11 cellular contexts compared by ENCODE assay signal in the genomic region with DNA sequence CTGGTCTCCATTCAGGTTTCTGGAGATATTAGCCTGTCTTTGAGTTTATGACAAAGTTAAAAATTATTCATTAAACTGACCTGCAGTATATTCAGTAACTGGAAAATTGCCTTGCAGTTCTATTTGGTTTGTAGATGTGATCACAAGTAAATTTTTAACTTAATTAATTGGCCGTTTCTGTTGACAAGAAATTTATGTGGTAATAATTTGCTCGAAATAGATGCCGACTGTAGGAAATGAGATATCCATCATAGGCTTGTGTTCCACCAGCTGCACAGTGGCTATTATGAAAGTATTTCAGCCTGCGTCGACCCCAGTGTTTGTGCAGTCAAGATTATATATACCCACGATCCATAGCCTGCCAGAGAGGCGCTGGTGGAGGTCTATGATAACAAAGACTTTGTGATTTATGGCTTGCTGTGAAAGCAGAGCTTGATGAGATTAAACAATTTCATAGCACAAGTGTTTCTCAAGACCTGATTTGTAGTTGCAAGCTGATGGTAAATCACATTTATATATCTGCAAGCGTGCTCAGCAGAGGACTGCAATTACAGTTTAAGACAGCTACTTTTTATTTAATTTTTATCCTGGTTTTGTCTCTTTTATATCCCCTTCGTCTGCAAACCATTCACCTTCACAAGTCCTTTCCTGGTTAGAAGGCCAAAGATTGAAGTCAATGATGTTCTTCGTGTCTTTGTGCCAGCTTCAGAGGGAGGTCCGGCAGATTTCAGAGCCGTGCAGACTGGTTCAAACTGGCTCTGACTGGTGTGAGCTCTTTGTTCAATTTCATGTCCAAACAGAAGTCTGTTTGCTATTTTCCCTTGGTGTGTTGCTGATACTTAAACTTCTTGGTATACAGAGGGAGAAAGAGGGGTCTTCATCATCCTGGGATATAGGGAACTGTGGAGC.
DNase-seq lines count a peak whose midpoint lies in the region; ATAC-seq and TF ChIP-seq lines count a peak whose summit lies in the region.
"Had no signal": no experiment of that assay in that cellular context is flagged by ENCODE, and none has a peak within 500 bp of the region (broad histone marks: within the 10 kb centered on the region; RNA-seq: fewer than 3 reads in every experiment).

No MANE protein-coding gene starts in this region.

- peak overlapping the region; percentile 64 for H3K27ac Mint-ChIP-seq in mesothelial cell of epicardium
- H3K27ac Mint-ChIP-seq in effector memory CD8-positive, alpha-beta T cell = no peak overlapping the region
- no peak overlapping the region for H3K27ac Mint-ChIP-seq in glutamatergic neuron (ENCODE audit: unreplicated experiment)

- H3K4me3 Mint-ChIP-seq in mesothelial cell of epicardium (no peak overlapping the region), glutamatergic neuron (ENCODE audit: unreplicated experiment) (no peak overlapping the region)
- H3K4me3 Mint-ChIP-seq in effector memory CD8-positive, alpha-beta T cell = no peak overlapping the region
- H3K4me3 Mint-ChIP-seq: naive B cell had no signal

- H3K36me3 Mint-ChIP-seq in mesothelial cell of epicardium (peaks cover 8% of the 10 kb centered on the region), glutamatergic neuron (ENCODE audit: unreplicated experiment) (peaks cover 9% of the 10 kb centered on the region)
- no peaks in the 10 kb centered on the region for H3K36me3 Mint-ChIP-seq in effector memory CD8-positive, alpha-beta T cell (ENCODE audit: insufficient read depth)

- H3K27me3 Mint-ChIP-seq in mesothelial cell of epicardium (ENCODE audit: low read depth) = peaks cover 56% of the 10 kb centered on the region
- no peaks in the 10 kb centered on the region for H3K27me3 Mint-ChIP-seq in effector memory CD8-positive, alpha-beta T cell
- no peaks in the 10 kb centered on the region for H3K27me3 Mint-ChIP-seq in glutamatergic neuron (ENCODE audit: unreplicated experiment)

- H3K9me3 Mint-ChIP-seq in mesothelial cell of epicardium (peaks cover 14% of the 10 kb centered on the region), glutamatergic neuron (ENCODE audit: unreplicated experiment) (peaks cover 3% of the 10 kb centered on the region)
- H3K9me3 Mint-ChIP-seq in effector memory CD8-positive, alpha-beta T cell = peaks cover 3 to 33% of the 10 kb centered on the region in 2 donors

- TF ChIP-seq CTCF in AG10803 (conservative IDR thresholded peaks at IDR 0.05; ENCODE audit: low read length) (no peak), mesothelial cell of epicardium (IDR thresholded peaks at IDR 0.05; ENCODE audit: unreplicated experiment) (no peak), glutamatergic neuron (IDR thresholded peaks at IDR 0.05; ENCODE audit: partially characterized antibody, unreplicated experiment) (no peak)

- no peak overlapping the region for H3K4me3 ChIP-seq in AG10803 (ENCODE audit: low read length)
- H3K4me3 ChIP-seq: BLaER1 treated with 17β-estradiol and CSF1 and Interleukin-3, amounts not matched to agents 10 nM and 100 nM; Peyer's patch had no signal

- DNase-seq in AG10803 (ENCODE audit: low read depth) (peak; percentile 28), NCI-H128 (lab: John Stamatoyannopoulos, UW; ENCODE audit: unreplicated experiment) (peak; percentile 4), UCSD-AML1 (lab: John Stamatoyannopoulos, UW; ENCODE audit: unreplicated experiment) (peak; percentile 41), mesothelial cell of epicardium (ENCODE audit: low spot score in 2 of 2, unreplicated experiment in 2 of 2) (no peak), glutamatergic neuron (no peak)
- DNase-seq in effector memory CD8-positive, alpha-beta T cell = no peak
- DNase-seq: naive B cell, Peyer's patch had no signal

- peaks cover 28% of the 10 kb centered on the region for H3K4me1 Mint-ChIP-seq in mesothelial cell of epicardium
- no peaks in the 10 kb centered on the region for H3K4me1 Mint-ChIP-seq in effector memory CD8-positive, alpha-beta T cell (ENCODE audit: low read depth in 2 of 2)
- H3K4me1 Mint-ChIP-seq in glutamatergic neuron (ENCODE audit: low read depth, unreplicated experiment) = no peaks in the 10 kb centered on the region
- H3K4me1 Mint-ChIP-seq: naive B cell had no signal

- ATAC-seq in effector memory CD8-positive, alpha-beta T cell (replicated peaks) = no peak
- ATAC-seq in GM19351 (IDR thresholded peaks at IDR 0.05; ENCODE audit: unreplicated experiment) (no peak), GM18867 (IDR thresholded peaks at IDR 0.05; ENCODE audit: unreplicated experiment) (no peak)

Comparison
In these comparisons a context has a peak if more than half of its experiments do, and no peak if none do; other contexts are left out.
1. DNase-seq: peak in AG10803 (single experiment), NCI-H128 (single experiment) and UCSD-AML1 (single experiment); none in mesothelial cell of epicardium (0 of 2), effector memory CD8-positive, alpha-beta T cell (0 of 3) and glutamatergic neuron (single experiment).